24 cellular contexts compared by ENCODE assay signal in genomic region chr12:32854097-32854496, GRCh38. TPM values are rescaled to one million over a fixed set of nuclear protein-coding genes. Genes with fewer than 3 reads are reported as not detected.
"Had no signal": no experiment of that assay in that cellular context is flagged by ENCODE, and none has a peak within 500 bp of the region (broad histone marks: within the 10 kb centered on the region; RNA-seq: fewer than 3 reads in every experiment).

No MANE protein-coding gene starts in this region.

- H3K27me3 ChIP-seq: Peyer's patch had no signal

- H3K27ac Mint-ChIP-seq: activated B cell treated with CpG ODN at 0.5 μM for 24 hours; activated CD4-positive, alpha-beta memory T cell treated with anti-CD3 and anti-CD28 coated beads, Interleukin-2, amount 10 ng/mL, durations not matched to agents 7 days and 5 days; activated CD4-positive, alpha-beta T cell treated with anti-CD3 and anti-CD28 coated beads for 36 hours; activated naive CD4-positive, alpha-beta T cell treated with anti-CD3 and anti-CD28 coated beads, Interleukin-2, amount 10 ng/mL, durations not matched to agents 7 days and 5 days; activated naive CD8-positive, alpha-beta T cell treated with anti-CD3 and anti-CD28 coated beads for 36 hours; activated T-helper 17 cell treated with anti-CD3 and anti-CD28 coated beads, Interleukin-2, amount 50 U/mL, for 72 hours; T-helper 17 cell had no signal

- H3K4me1 Mint-ChIP-seq: activated B cell treated with CpG ODN at 0.5 μM for 24 hours; activated CD4-positive, alpha-beta memory T cell treated with anti-CD3 and anti-CD28 coated beads, Interleukin-2, amount 10 ng/mL, durations not matched to agents 7 days and 5 days; activated CD4-positive, alpha-beta T cell treated with anti-CD3 and anti-CD28 coated beads for 36 hours; activated naive CD4-positive, alpha-beta T cell treated with anti-CD3 and anti-CD28 coated beads, Interleukin-2, amount 10 ng/mL, durations not matched to agents 7 days and 5 days; activated naive CD8-positive, alpha-beta T cell treated with anti-CD3 and anti-CD28 coated beads for 36 hours; activated T-helper 17 cell treated with anti-CD3 and anti-CD28 coated beads, Interleukin-2, amount 50 U/mL, for 72 hours; T-helper 17 cell had no signal

- H3K9me3 ChIP-seq: Peyer's patch had no signal

- H3K27me3 Mint-ChIP-seq: activated B cell treated with CpG ODN at 0.5 μM for 24 hours; activated CD4-positive, alpha-beta memory T cell treated with anti-CD3 and anti-CD28 coated beads, Interleukin-2, amount 10 ng/mL, durations not matched to agents 7 days and 5 days; activated naive CD4-positive, alpha-beta T cell treated with anti-CD3 and anti-CD28 coated beads, Interleukin-2, amount 10 ng/mL, durations not matched to agents 7 days and 5 days had no signal

- ATAC-seq: activated CD4-positive, alpha-beta T cell treated with anti-CD3 and anti-CD28 coated beads for 36 hours; activated T-helper 17 cell treated with anti-CD3 and anti-CD28 coated beads, Interleukin-2, amount 50 U/mL, for 72 hours; T-helper 17 cell had no signal

- H3K9me3 Mint-ChIP-seq: activated B cell treated with CpG ODN at 0.5 μM for 24 hours; activated CD4-positive, alpha-beta memory T cell treated with anti-CD3 and anti-CD28 coated beads, Interleukin-2, amount 10 ng/mL, durations not matched to agents 7 days and 5 days; activated naive CD4-positive, alpha-beta T cell treated with anti-CD3 and anti-CD28 coated beads, Interleukin-2, amount 10 ng/mL, durations not matched to agents 7 days and 5 days; activated naive CD8-positive, alpha-beta T cell treated with anti-CD3 and anti-CD28 coated beads for 36 hours; activated T-helper 17 cell treated with anti-CD3 and anti-CD28 coated beads, Interleukin-2, amount 50 U/mL, for 72 hours had no signal

- DNase-seq: activated B cell treated with CpG ODN at 0.5 μM for 24 hours; activated CD4-positive, alpha-beta memory T cell treated with anti-CD3 and anti-CD28 coated beads, Interleukin-2, amount 10 ng/mL, durations not matched to agents 7 days and 5 days; activated CD4-positive, alpha-beta T cell treated with anti-CD3 and anti-CD28 coated beads for 36 hours; activated CD4-positive, alpha-beta T cell treated with anti-CD3 and anti-CD28 coated beads, Interleukin-2, amount 50 U/mL, for 1 hour; activated gamma-delta T cell treated with Interleukin-2 at 50 U/mL for 16 hours; activated naive CD4-positive, alpha-beta T cell treated with anti-CD3 and anti-CD28 coated beads, Interleukin-2, amount 10 ng/mL, durations not matched to agents 7 days and 5 days; activated naive CD8-positive, alpha-beta T cell treated with anti-CD3 and anti-CD28 coated beads for 36 hours; activated T-cell treated with anti-CD3 and anti-CD28 coated beads for 4 hours; activated T-cell treated with anti-CD3 and anti-CD28 coated beads, Interleukin-2, amount 50 U/mL, for 48 hours; central memory CD4-positive, alpha-beta T cell; NCI-H1092; NCI-H1417; NCI-H1694; NCI-H2029; NCI-H345; NCI-H510A treated with DMSO at 0.1 percent for 48 hours; NCI-H69; Peyer's patch; SHP77 treated with DMSO at 0.1 percent for 48 hours; T-helper 17 cell; T-helper 9 cell had no signal

- H3K4me3 ChIP-seq: Peyer's patch had no signal

- H3K4me3 Mint-ChIP-seq: activated B cell treated with CpG ODN at 0.5 μM for 24 hours; activated CD4-positive, alpha-beta memory T cell treated with anti-CD3 and anti-CD28 coated beads, Interleukin-2, amount 10 ng/mL, durations not matched to agents 7 days and 5 days; activated CD4-positive, alpha-beta T cell treated with anti-CD3 and anti-CD28 coated beads for 36 hours; activated naive CD4-positive, alpha-beta T cell treated with anti-CD3 and anti-CD28 coated beads, Interleukin-2, amount 10 ng/mL, durations not matched to agents 7 days and 5 days; activated naive CD8-positive, alpha-beta T cell treated with anti-CD3 and anti-CD28 coated beads for 36 hours; activated T-helper 17 cell treated with anti-CD3 and anti-CD28 coated beads, Interleukin-2, amount 50 U/mL, for 72 hours; T-helper 17 cell had no signal

- H3K9ac ChIP-seq: KMS-11 had no signal

- H3K36me3 Mint-ChIP-seq: activated naive CD4-positive, alpha-beta T cell treated with anti-CD3 and anti-CD28 coated beads, Interleukin-2, amount 10 ng/mL, durations not matched to agents 7 days and 5 days; activated naive CD8-positive, alpha-beta T cell treated with anti-CD3 and anti-CD28 coated beads for 36 hours had no signal

- H3K27ac ChIP-seq: KMS-11, Peyer's patch, RWPE1 had no signal

- H3K4me2 ChIP-seq: KMS-11 had no signal

- H3K4me1 ChIP-seq: Peyer's patch had no signal

RNA-seq across cellular contexts. Expression of gene PKP2, which starts 42.5 kb away (rescaled TPM):
- total RNA-seq: activated B cell treated with CpG ODN at 0.5 μM for 24 hours; activated CD4-positive, alpha-beta memory T cell treated with anti-CD3 and anti-CD28 coated beads, Interleukin-2, amount 10 ng/mL, durations not matched to agents 7 days and 5 days; activated T-helper 17 cell treated with anti-CD3 and anti-CD28 coated beads, Interleukin-2, amount 50 U/mL, for 72 hours had no signal
